In the genomic region with DNA sequence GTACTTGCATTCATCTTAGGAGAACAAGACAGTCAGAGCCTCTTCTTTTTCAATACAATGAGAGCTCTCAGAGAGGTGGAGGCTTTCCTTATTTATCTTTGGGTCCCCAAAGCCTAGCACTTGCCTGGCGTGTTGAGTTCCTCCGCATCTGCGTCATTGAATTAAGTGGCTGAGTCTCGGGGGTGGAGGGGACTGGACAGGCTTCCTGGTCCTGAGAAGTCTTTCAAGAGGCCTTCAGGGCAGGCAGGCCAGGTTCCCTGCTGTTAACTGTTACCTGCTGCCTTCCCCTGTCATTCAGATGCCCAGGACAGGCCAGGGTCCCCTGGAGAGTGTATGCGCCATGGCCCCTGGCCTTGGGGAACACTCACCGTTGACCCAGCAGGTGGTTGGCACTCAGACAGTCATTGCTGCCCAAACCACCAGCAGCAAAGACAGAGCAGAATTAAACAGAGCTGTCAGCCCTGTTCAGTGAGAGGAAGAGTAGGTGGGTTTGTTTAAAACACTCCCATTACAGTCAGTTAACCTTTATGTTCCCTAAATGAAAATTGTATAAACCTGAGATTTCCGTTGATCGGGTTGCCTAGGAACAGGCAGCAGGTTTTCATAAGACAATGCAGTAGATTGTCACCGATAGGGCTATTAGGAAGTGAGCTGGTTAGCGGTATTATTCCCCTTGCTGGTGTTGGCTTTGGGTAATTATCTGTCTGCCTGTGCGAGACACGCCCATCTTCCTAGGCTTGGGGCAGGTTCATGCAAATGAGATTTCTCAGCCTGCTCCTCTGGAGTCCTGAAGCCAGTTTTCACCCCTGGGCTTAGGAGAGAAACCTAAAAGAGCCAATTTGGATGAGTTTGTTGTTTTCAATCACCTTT, we compare ENCODE assay signal across 10 cellular contexts.
DNase-seq lines count a peak whose midpoint lies in the region; ATAC-seq lines count a peak whose summit lies in the region.
"Had no signal": no experiment of that assay in that cellular context is flagged by ENCODE, and none has a peak within 500 bp of the region (broad histone marks: within the 10 kb centered on the region; RNA-seq: fewer than 3 reads in every experiment).

No MANE protein-coding gene starts in this region.

- ATAC-seq in stimulated activated naive CD8-positive, alpha-beta T cell treated with anti-CD3 and anti-CD28 coated beads, Interleukin-15, amount 100 ng/mL, for 72 hours = peak; percentile 84
- ATAC-seq in HG03108 (IDR thresholded peaks at IDR 0.05; ENCODE audit: unreplicated experiment) (no peak), GM21381 (IDR thresholded peaks at IDR 0.05; ENCODE audit: unreplicated experiment) (no peak)

- H3K9me3 Mint-ChIP-seq in stimulated activated naive CD8-positive, alpha-beta T cell treated with anti-CD3 and anti-CD28 coated beads, Interleukin-15, amount 100 ng/mL, for 72 hours = no peaks in the 10 kb centered on the region

- peak overlapping the region; percentile 54 to 79 for H3K27ac Mint-ChIP-seq in stimulated activated naive CD8-positive, alpha-beta T cell treated with anti-CD3 and anti-CD28 coated beads, Interleukin-15, amount 100 ng/mL, for 72 hours
- H3K27ac Mint-ChIP-seq: HFFc6 had no signal

- H3K4me1 Mint-ChIP-seq in stimulated activated naive CD8-positive, alpha-beta T cell treated with anti-CD3 and anti-CD28 coated beads, Interleukin-15, amount 100 ng/mL, for 72 hours = peaks cover 60% of the 10 kb centered on the region

- H3K4me3 Mint-ChIP-seq in stimulated activated naive CD8-positive, alpha-beta T cell treated with anti-CD3 and anti-CD28 coated beads, Interleukin-15, amount 100 ng/mL, for 72 hours = peak overlapping the region; percentile 42 to 55
- H3K4me3 Mint-ChIP-seq: HFFc6 had no signal

- peak; percentile 20 for DNase-seq in activated naive CD4-positive, alpha-beta T cell treated with Interleukin-2 at 50 U/mL for 16 hours
- no peak for DNase-seq in activated naive CD4-positive, alpha-beta T cell (lab: John Stamatoyannopoulos, UW)
- DNase-seq in NCI-H510A treated with DMSO at 0.1 percent for 48 hours (lab: John Stamatoyannopoulos, UW) (peak; percentile 66), dermis microvascular lymphatic vessel endothelial cell (ENCODE audit: low read depth in 2 of 2) (peak; percentile 39 to 58), SKM-1 treated with dmso at 0.1 percent for 144 hours (lab: John Stamatoyannopoulos, UW; ENCODE audit: unreplicated experiment) (no peak)
- no peak for DNase-seq in stimulated activated naive CD8-positive, alpha-beta T cell treated with anti-CD3 and anti-CD28 coated beads, Interleukin-15, amount 100 ng/mL, for 72 hours
- DNase-seq: BE2C, HFFc6 had no signal

- H3K27me3 Mint-ChIP-seq in stimulated activated naive CD8-positive, alpha-beta T cell treated with anti-CD3 and anti-CD28 coated beads, Interleukin-15, amount 100 ng/mL, for 72 hours = no peaks in the 10 kb centered on the region

Comparison
In these comparisons a context has a peak if more than half of its experiments do, and no peak if none do; other contexts are left out.
1. DNase-seq: peak in activated naive CD4-positive, alpha-beta T cell treated with Interleukin-2 at 50 U/mL for 16 hours (single experiment), NCI-H510A treated with DMSO at 0.1 percent for 48 hours (single experiment) and dermis microvascular lymphatic vessel endothelial cell (2 of 2); none in activated naive CD4-positive, alpha-beta T cell (0 of 4), stimulated activated naive CD8-positive, alpha-beta T cell treated with anti-CD3 and anti-CD28 coated beads, Interleukin-15, amount 100 ng/mL, for 72 hours (0 of 2) and SKM-1 treated with dmso at 0.1 percent for 144 hours (single experiment).